21 cellular contexts compared by ENCODE assay signal in genomic region chr17:57983446-57983845, GRCh38. TPM values are rescaled to one million over a fixed set of nuclear protein-coding genes. Genes with fewer than 3 reads are reported as not detected.
DNase-seq lines count a peak whose midpoint lies in the region; FAIRE-seq and TF ChIP-seq lines count a peak whose summit lies in the region.
"Had no signal": no experiment of that assay in that cellular context is flagged by ENCODE, and none has a peak within 500 bp of the region (broad histone marks: within the 10 kb centered on the region; RNA-seq: fewer than 3 reads in every experiment).

No MANE protein-coding gene starts in this region.

- peaks cover 45 to 84% (median 76%) of the 10 kb centered on the region in 4 donors for H3K4me1 ChIP-seq in esophagus muscularis mucosa

- H3K9me3 Mint-ChIP-seq in activated naive CD8-positive, alpha-beta T cell (ENCODE audit: low read depth): no peaks in the 10 kb centered on the region
- no peaks in the 10 kb centered on the region for H3K9me3 Mint-ChIP-seq in activated naive CD8-positive, alpha-beta T cell treated with anti-CD3 and anti-CD28 coated beads for 36 hours
- H3K9me3 Mint-ChIP-seq in neural crest cell (no peaks in the 10 kb centered on the region), type B pancreatic cell (no peaks in the 10 kb centered on the region)
- H3K9me3 Mint-ChIP-seq: activated CD4-positive, alpha-beta T cell treated with anti-CD3 and anti-CD28 coated beads, Interleukin-2, amount 10 ng/mL, durations not matched to agents 24 days and 14 days; activated naive CD4-positive, alpha-beta T cell treated with anti-CD3 and anti-CD28 coated beads for 36 hours; CD14-positive monocyte; stimulated activated effector memory CD8-positive, alpha-beta T cell treated with anti-CD3 and anti-CD28 coated beads, Interleukin-12 subunit alpha, Interleukin-12 subunit beta, amount 100 ng/mL, for 72 hours had no signal

- no peak for TF ChIP-seq EP300 in esophagus muscularis mucosa (IDR thresholded peaks at IDR 0.05)

- peaks cover 20 to 37% (median 24%) of the 10 kb centered on the region in 4 donors for H3K36me3 ChIP-seq in esophagus muscularis mucosa

- peaks cover 3% of the 10 kb centered on the region for H3K36me3 Mint-ChIP-seq in activated naive CD8-positive, alpha-beta T cell
- peaks cover 7% of the 10 kb centered on the region for H3K36me3 Mint-ChIP-seq in activated naive CD8-positive, alpha-beta T cell treated with anti-CD3 and anti-CD28 coated beads for 36 hours
- H3K36me3 Mint-ChIP-seq in neural crest cell (ENCODE audit: low read depth): peaks cover 12% of the 10 kb centered on the region
- H3K36me3 Mint-ChIP-seq in type B pancreatic cell: peaks cover 29% of the 10 kb centered on the region

- H3K4me1 Mint-ChIP-seq in activated naive CD8-positive, alpha-beta T cell (ENCODE audit: low read depth): peaks cover 67% of the 10 kb centered on the region
- H3K4me1 Mint-ChIP-seq in activated naive CD8-positive, alpha-beta T cell treated with anti-CD3 and anti-CD28 coated beads for 36 hours: peaks cover 65% of the 10 kb centered on the region
- H3K4me1 Mint-ChIP-seq in neural crest cell (peaks cover 72% of the 10 kb centered on the region), type B pancreatic cell (ENCODE audit: unreplicated experiment) (peaks cover 53% of the 10 kb centered on the region)

- 50% methylated on average over 1 of the region's 1 CpG for WGBS in esophagus muscularis mucosa

- TF ChIP-seq POLR2A in esophagus muscularis mucosa (IDR thresholded peaks at IDR 0.05; ENCODE audit: low read depth): no peak
- TF ChIP-seq POLR2A in H54 (IDR thresholded peaks at IDR 0.05; ENCODE audit: low read depth, low read length): no peak

- no peaks in the 10 kb centered on the region for H3K27me3 Mint-ChIP-seq in activated naive CD8-positive, alpha-beta T cell
- H3K27me3 Mint-ChIP-seq in activated naive CD8-positive, alpha-beta T cell treated with anti-CD3 and anti-CD28 coated beads for 36 hours: no peaks in the 10 kb centered on the region
- H3K27me3 Mint-ChIP-seq in neural crest cell (ENCODE audit: low read depth) (peaks cover 11% of the 10 kb centered on the region), type B pancreatic cell (no peaks in the 10 kb centered on the region)
- H3K27me3 Mint-ChIP-seq: activated CD4-positive, alpha-beta T cell treated with anti-CD3 and anti-CD28 coated beads, Interleukin-2, amount 10 ng/mL, durations not matched to agents 24 days and 14 days; progenitor cell of endocrine pancreas had no signal

- intact Hi-C loops in esophagus muscularis mucosa (cut with DNase I): no loop called here

- no peak for FAIRE-seq in H54 (lab: Jason Lieb, UNC)

- TF ChIP-seq CTCF in esophagus muscularis mucosa (IDR thresholded peaks at IDR 0.05) (no peak), neural crest cell (conservative IDR thresholded peaks at IDR 0.05) (no peak), type B pancreatic cell (conservative IDR thresholded peaks at IDR 0.05) (no peak)

- peak overlapping the region; percentile 2 for H3K4me3 Mint-ChIP-seq in activated naive CD8-positive, alpha-beta T cell
- no peak overlapping the region for H3K4me3 Mint-ChIP-seq in activated naive CD8-positive, alpha-beta T cell treated with anti-CD3 and anti-CD28 coated beads for 36 hours
- H3K4me3 Mint-ChIP-seq in neural crest cell: peak overlapping the region; percentile 84
- peak overlapping the region; percentile 81 for H3K4me3 Mint-ChIP-seq in type B pancreatic cell
- H3K4me3 Mint-ChIP-seq: activated CD4-positive, alpha-beta T cell treated with anti-CD3 and anti-CD28 coated beads, Interleukin-2, amount 10 ng/mL, durations not matched to agents 24 days and 14 days; activated naive CD4-positive, alpha-beta T cell treated with anti-CD3 and anti-CD28 coated beads for 36 hours had no signal

- peak overlapping the region; percentile 97 to 98 (median 98) for H3K27ac ChIP-seq in esophagus muscularis mucosa (replicated peaks in 1 of 4)
- H3K27ac ChIP-seq: brain microvascular endothelial cell had no signal

- peak overlapping the region; percentile 4 for H3K27ac Mint-ChIP-seq in activated naive CD8-positive, alpha-beta T cell
- no peak overlapping the region for H3K27ac Mint-ChIP-seq in activated naive CD8-positive, alpha-beta T cell treated with anti-CD3 and anti-CD28 coated beads for 36 hours
- H3K27ac Mint-ChIP-seq in neural crest cell (ENCODE audit: unreplicated experiment) (peak overlapping the region; percentile 79), type B pancreatic cell (no peak overlapping the region)
- H3K27ac Mint-ChIP-seq: activated CD4-positive, alpha-beta T cell treated with anti-CD3 and anti-CD28 coated beads, Interleukin-2, amount 10 ng/mL, durations not matched to agents 24 days and 14 days; activated naive CD4-positive, alpha-beta T cell treated with anti-CD3 and anti-CD28 coated beads for 36 hours; progenitor cell of endocrine pancreas; stimulated activated effector memory CD8-positive, alpha-beta T cell treated with anti-CD3 and anti-CD28 coated beads, Interleukin-12 subunit alpha, Interleukin-12 subunit beta, amount 100 ng/mL, for 72 hours had no signal

- no peaks in the 10 kb centered on the region for H3K27me3 ChIP-seq in esophagus muscularis mucosa
- H3K27me3 ChIP-seq: brain microvascular endothelial cell, tibial nerve had no signal

- H3K4me3 ChIP-seq in esophagus muscularis mucosa: peak overlapping the region in 1 of 4 donors; percentile 81
- H3K4me3 ChIP-seq: tibial nerve had no signal

- no peak for DNase-seq in activated naive CD8-positive, alpha-beta T cell treated with anti-CD3 and anti-CD28 coated beads for 36 hours
- DNase-seq in esophagus muscularis mucosa (ENCODE audit: extremely low spot score) (no peak), neural crest cell (ENCODE audit: low read depth, low spot score) (no peak), type B pancreatic cell (ENCODE audit: extremely low spot score, unreplicated experiment) (no peak), T-helper 2 cell (no peak), AG08395 (ENCODE audit: low spot score) (no peak), H54 (ENCODE audit: insufficient read length, low spot score) (no peak)
- DNase-seq: activated CD4-positive, alpha-beta T cell treated with anti-CD3 and anti-CD28 coated beads, Interleukin-2, amount 10 ng/mL, durations not matched to agents 24 days and 14 days; activated naive CD4-positive, alpha-beta T cell treated with anti-CD3 and anti-CD28 coated beads for 36 hours; brain microvascular endothelial cell; dermis blood vessel endothelial cell; H7; hippocampal formation; NCI-H1048; NCI-H2081 treated with DMSO at 0.1 percent for 48 hours; NCI-H526 treated with DMSO at 0.1 percent for 48 hours had no signal

- H3K9me3 ChIP-seq in esophagus muscularis mucosa: no peaks in the 10 kb centered on the region
- H3K9me3 ChIP-seq: tibial nerve had no signal

RNA-seq across cellular contexts. Expression of gene VEZF1, which starts 4.6 kb away (rescaled TPM):
- 10 to 100 TPM; 22.8 to 23.0 TPM for total RNA-seq in activated naive CD8-positive, alpha-beta T cell treated with anti-CD3 and anti-CD28 coated beads for 36 hours
- total RNA-seq in esophagus muscularis mucosa (100 to 1,000 TPM in 3 of 4 donors, 10 to 100 TPM in 1; 98.9 to 154 (median 121) TPM), neural crest cell (139 and 142 TPM in 2 replicates), type B pancreatic cell (ENCODE audit: low replicate concordance) (53.3 and 73.2 TPM in 2 replicates)

RNA-seq across cellular contexts. Expression of gene SRSF1, which starts 23.6 kb away (rescaled TPM):
- 100 to 1,000 TPM; 441 to 469 TPM for total RNA-seq in activated naive CD8-positive, alpha-beta T cell treated with anti-CD3 and anti-CD28 coated beads for 36 hours
- total RNA-seq in esophagus muscularis mucosa (100 to 1,000 TPM; 136 to 185 (median 156) TPM), neural crest cell (548 and 554 TPM in 2 replicates), type B pancreatic cell (ENCODE audit: low replicate concordance) (200 and 306 TPM in 2 replicates)

RNA-seq across cellular contexts. Expression of gene CUEDC1, which starts 28.2 kb away (rescaled TPM):
- under 1 TPM; 0.14 to 0.18 TPM for total RNA-seq in activated naive CD8-positive, alpha-beta T cell treated with anti-CD3 and anti-CD28 coated beads for 36 hours
- total RNA-seq in esophagus muscularis mucosa (10 to 100 TPM; 30.3 to 72.2 (median 51.2) TPM), neural crest cell (73.7 and 86.9 TPM in 2 replicates), type B pancreatic cell (ENCODE audit: low replicate concordance) (29.8 and 31.3 TPM in 2 replicates)

Comparison
In these comparisons a context has a peak if more than half of its experiments do, and no peak if none do; other contexts are left out.
1. H3K27ac Mint-ChIP-seq: peak in activated naive CD8-positive, alpha-beta T cell (single experiment) and neural crest cell (single experiment); none in activated naive CD8-positive, alpha-beta T cell treated with anti-CD3 and anti-CD28 coated beads for 36 hours (single experiment) and type B pancreatic cell (single experiment).
2. RNA of gene CUEDC1, which starts 28.2 kb away (total RNA-seq): 73.7 to 86.9 TPM in neural crest cell, 30.3 to 72.2 TPM in esophagus muscularis mucosa and 29.8 to 31.3 TPM in type B pancreatic cell; 0.14 to 0.18 TPM in activated naive CD8-positive, alpha-beta T cell treated with anti-CD3 and anti-CD28 coated beads for 36 hours; every median in the first group is over 10 times any median in the second.